8 cellular contexts compared by ENCODE assay signal in genomic region chr15:89888214-89888804, GRCh38. TPM values are rescaled to one million over a fixed set of nuclear protein-coding genes. Genes with fewer than 3 reads are reported as not detected.
A peak's percentile ranks its signal among the peaks of the same experiment; 100 is the strongest.
DNase-seq lines count a peak whose midpoint lies in the region; ATAC-seq and TF ChIP-seq lines count a peak whose summit lies in the region.

No MANE protein-coding gene starts in this region.

- no peaks in the 10 kb centered on the region for H4K20me1 ChIP-seq in KMS-11 (ENCODE audit: insufficient read depth)

- DNase-seq in DMS114 treated with DMSO at 0.1 percent for 48 hours (lab: John Stamatoyannopoulos, UW; ENCODE audit: unreplicated experiment) (peak; percentile 69), adipocyte (ENCODE audit: low read depth) (peak; percentile 84), lower lobe of right lung (no peak), germinal center (ENCODE audit: low spot score) (no peak), cerebellar nuclear complex (lab: John Stamatoyannopoulos, UW) (no peak), lower leg skin (ENCODE audit: low spot score in 2 of 2) (no peak)

- 60% methylated on average over 4 of the region's 4 CpGs for WGBS in lower leg skin, 2 donors

- intact Hi-C loops in lower lobe of right lung (cut with DNase I), result no loop called here
- intact Hi-C loops in lower leg skin (cut with DNase I; ENCODE audit: low total_unique reads), result no loop called here

- TF ChIP-seq POLR2A in lower leg skin (IDR thresholded peaks at IDR 0.05), result no peak

- H3K4me1 ChIP-seq in KMS-11 (ENCODE audit: low read depth, poor library complexity, severe bottlenecking) (peaks cover 64% of the 10 kb centered on the region), adipocyte (ENCODE audit: control insufficient read depth, insufficient read depth, low read length) (peaks cover 22% of the 10 kb centered on the region), lower lobe of right lung (peaks cover 13% of the 10 kb centered on the region)

- peaks cover 26% of the 10 kb centered on the region for H3K79me2 ChIP-seq in KMS-11 (ENCODE audit: insufficient read depth, low read depth)

- ATAC-seq in lower lobe of right lung (no peak), HG03460 (IDR thresholded peaks at IDR 0.05; ENCODE audit: unreplicated experiment) (no peak)

- H2AFZ ChIP-seq in KMS-11 (ENCODE audit: low read depth), result no peak overlapping the region

- no peak overlapping the region for H3K27ac ChIP-seq in KMS-11
- no peak overlapping the region for H3K27ac ChIP-seq in lower lobe of right lung

- H3K4me3 ChIP-seq in KMS-11 (IDR thresholded peaks at IDR 0.05; ENCODE audit: insufficient read depth, low read depth, low read length) (no peak overlapping the region), adipocyte (ENCODE audit: low read length) (no peak overlapping the region), lower lobe of right lung (no peak overlapping the region), lower leg skin (ENCODE audit: low read depth, poor library complexity, severe bottlenecking) (no peak overlapping the region)

- no peaks in the 10 kb centered on the region for H3K27me3 ChIP-seq in KMS-11 (ENCODE audit: insufficient read depth, low read depth)
- no peaks in the 10 kb centered on the region for H3K27me3 ChIP-seq in adipocyte (replicated peaks; ENCODE audit: control insufficient read depth, insufficient read depth, low read length)
- no peaks in the 10 kb centered on the region for H3K27me3 ChIP-seq in lower lobe of right lung (ENCODE audit: low read depth)

- peak overlapping the region; percentile 15; the same call in 1 of the 2 replicates for H3K4me2 ChIP-seq in KMS-11

- H3K36me3 ChIP-seq in KMS-11 (ENCODE audit: insufficient read depth) (no peaks in the 10 kb centered on the region), adipocyte (ENCODE audit: control insufficient read depth, insufficient read depth, low read length, severe bottlenecking) (peaks cover 51% of the 10 kb centered on the region), lower lobe of right lung (peaks cover 57% of the 10 kb centered on the region)

- H3K9ac ChIP-seq in KMS-11 (no peak overlapping the region), adipocyte (ENCODE audit: low read length) (peak overlapping the region; percentile 30)

- TF ChIP-seq CTCF in KMS-11 (conservative IDR thresholded peaks at IDR 0.05; ENCODE audit: low read depth, low read length) (peak; percentile 69), lower lobe of right lung (IDR thresholded peaks at IDR 0.05) (peak; percentile 20), lower leg skin (IDR thresholded peaks at IDR 0.05) (no peak)

- no peaks in the 10 kb centered on the region for H3K9me3 ChIP-seq in adipocyte (ENCODE audit: control insufficient read depth, low read length)
- no peaks in the 10 kb centered on the region for H3K9me3 ChIP-seq in lower lobe of right lung

RNA-seq across cellular contexts. Expression of gene AP3S2, which starts 5.5 kb away (rescaled TPM):
- total RNA-seq in lower lobe of right lung, result 36.9 TPM
- 10 to 100 TPM; 20.8 to 36.0 (median 23.8) TPM for total RNA-seq in lower leg skin

RNA-seq across cellular contexts. Expression of gene ARPIN, which starts 24.4 kb away (rescaled TPM):
- total RNA-seq in lower lobe of right lung, result 30.9 TPM
- 10 to 100 TPM in 3 of 4 donors, 1 to 10 TPM in 1; 8.5 to 21.5 (median 14.4) TPM for total RNA-seq in lower leg skin

Comparison
In these comparisons a context has a peak if more than half of its experiments do, and no peak if none do; other contexts are left out.
1. DNase-seq: peak in DMS114 treated with DMSO at 0.1 percent for 48 hours (single experiment) and adipocyte (single experiment); none in lower lobe of right lung (single experiment), germinal center (single experiment), cerebellar nuclear complex (0 of 2) and lower leg skin (0 of 2).
2. CTCF ChIP-seq: peak in KMS-11 (single experiment) and lower lobe of right lung (single experiment); none in lower leg skin (0 of 3).